In the genomic region with DNA sequence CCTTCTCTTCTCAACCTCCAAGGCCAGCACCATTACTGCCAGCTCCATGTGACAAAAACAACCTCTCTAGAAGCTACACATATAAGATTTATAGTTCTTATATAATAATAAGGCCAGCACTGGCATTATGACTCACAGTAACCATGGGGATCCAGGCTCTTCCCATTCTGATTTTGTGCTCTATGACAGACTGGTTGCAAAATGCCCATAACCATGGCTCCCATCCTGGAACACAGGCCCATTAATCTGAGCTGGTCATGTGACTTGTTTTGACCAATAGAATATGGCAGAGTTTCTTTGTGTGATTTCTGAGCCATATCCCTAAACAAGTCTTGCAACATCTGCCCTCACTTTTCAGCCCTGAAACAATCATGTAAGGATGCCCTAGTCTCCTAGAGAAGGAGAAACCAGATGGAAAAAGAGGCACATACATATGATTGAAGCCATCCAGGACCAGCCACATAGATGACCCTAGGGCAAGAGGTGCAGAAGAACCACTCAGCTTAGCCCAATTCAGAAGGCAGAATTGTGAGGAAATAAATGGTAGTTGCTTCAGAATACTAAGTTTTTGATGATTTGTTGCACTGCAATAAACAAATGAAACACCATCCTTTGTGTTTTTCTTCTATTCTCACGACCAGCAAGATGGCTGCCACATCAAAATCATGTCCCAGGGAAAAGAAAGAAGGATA, we compare ENCODE assay signal across 27 cellular contexts.
A peak's percentile ranks its signal among the peaks of the same experiment; 100 is the strongest.
DNase-seq lines count a peak whose midpoint lies in the region; ATAC-seq and TF ChIP-seq lines count a peak whose summit lies in the region.
"Had no signal": no experiment of that assay in that cellular context is flagged by ENCODE, and none has a peak within 500 bp of the region (broad histone marks: within the 10 kb centered on the region; RNA-seq: fewer than 3 reads in every experiment).

No MANE protein-coding gene starts in this region.

- TF ChIP-seq CTCF in MCF 10A (IDR thresholded peaks at IDR 0.05; ENCODE audit: unreplicated experiment) (no peak), breast epithelium (IDR thresholded peaks at IDR 0.05) (no peak), RWPE2 (IDR thresholded peaks at IDR 0.05; ENCODE audit: poor library complexity, severe bottlenecking) (no peak), chondrocyte (IDR thresholded peaks at IDR 0.05) (no peak)

- ATAC-seq in RWPE2 (ENCODE audit: low read depth) (0 out of 3 replicates have a peak, but pooled peaks have one; percentile 48), esophagus mucosa (peak; percentile 77), HG02840 (IDR thresholded peaks at IDR 0.05; ENCODE audit: low FRiP score, unreplicated experiment) (no peak)
- ATAC-seq: CD8-positive, alpha-beta T cell; Right ventricle myocardium inferior had no signal

- CTCF ChIA-PET in MCF 10A (lab: Yijun Ruan, JAX) = interaction anchor here (0.6 to 2.1 kb wide), 4 partner anchors 12 to 259 kb away, joined by 3 to 9 read pairs (median 6); no protein-coding TSS in a partner anchor

- no peaks in the 10 kb centered on the region for H3K4me1 Mint-ChIP-seq in MCF 10A (ENCODE audit: insufficient read depth, unreplicated experiment)
- no peaks in the 10 kb centered on the region for H3K4me1 Mint-ChIP-seq in chondrocyte (ENCODE audit: low read depth)

- H3K27me3 ChIP-seq in breast epithelium (no peaks in the 10 kb centered on the region), RWPE2 (ENCODE audit: insufficient read depth, poor library complexity, severe bottlenecking) (no peaks in the 10 kb centered on the region)
- H3K27me3 ChIP-seq: SJSA1 had no signal

- H3K4me3 ChIP-seq in breast epithelium = no peak overlapping the region
- H3K4me3 ChIP-seq in RWPE2 (ENCODE audit: severe bottlenecking) = no peak overlapping the region
- H3K4me3 ChIP-seq: GM23248, SJSA1 had no signal

- no peak overlapping the region for H3K4me3 Mint-ChIP-seq in MCF 10A (ENCODE audit: unreplicated experiment)
- H3K4me3 Mint-ChIP-seq in chondrocyte (ENCODE audit: unreplicated experiment) = no peak overlapping the region
- H3K4me3 Mint-ChIP-seq: CD8-positive, alpha-beta T cell; H9; HFFc6 had no signal

- DNase-seq in MCF 10A (ENCODE audit: unreplicated experiment) = peak; percentile 63
- DNase-seq in breast epithelium (ENCODE audit: low spot score in 2 of 2) = no peak
- no peak for DNase-seq in RWPE2 (ENCODE audit: low spot score)
- DNase-seq in NCI-H2227 treated with DMSO at 0.1 percent for 48 hours (lab: John Stamatoyannopoulos, UW) = no peak
- DNase-seq in chondrocyte (ENCODE audit: low spot score) = no peak
- no peak for DNase-seq in RKO (ENCODE audit: low spot score)
- DNase-seq: AML-193; C1 segment of cervical spinal cord; CD8-positive, alpha-beta T cell; DND-41; GDM1; GM23248; H9; HFFc6; KBM-7; NCI-H1092 treated with DMSO at 0.1 percent for 48 hours; NCI-H1436 treated with DMSO at 0.1 percent for 48 hours; NCI-H2029; NCI-H226; NCI-H510A treated with DMSO at 0.1 percent for 48 hours; NCI-H748 treated with DMSO at 0.1 percent for 48 hours; NK-92 treated with Interleukin-12 subunit alpha and Interleukin-12 subunit beta, amount 100 ng/mL, for 24 hours had no signal

- BruUV-seq in MCF 10A (replicated peaks; lab: Mats Ljungman, UMichigan) = no TSS peak

- no peaks in the 10 kb centered on the region for H3K36me3 Mint-ChIP-seq in MCF 10A (ENCODE audit: insufficient read depth, unreplicated experiment)
- H3K36me3 Mint-ChIP-seq in chondrocyte (ENCODE audit: low read depth) = no peaks in the 10 kb centered on the region
- H3K36me3 Mint-ChIP-seq: CD8-positive, alpha-beta T cell had no signal

- POLR2A ChIA-PET in MCF 10A (lab: Yijun Ruan, JAX) = no interaction called here

- no peak overlapping the region for H3K27ac Mint-ChIP-seq in MCF 10A (ENCODE audit: low read depth, unreplicated experiment)
- H3K27ac Mint-ChIP-seq in chondrocyte (ENCODE audit: unreplicated experiment) = no peak overlapping the region
- H3K27ac Mint-ChIP-seq: CD8-positive, alpha-beta T cell; H9; HFFc6 had no signal

- H3K9me3 ChIP-seq in breast epithelium = no peaks in the 10 kb centered on the region
- no peaks in the 10 kb centered on the region for H3K9me3 ChIP-seq in RWPE2 (ENCODE audit: severe bottlenecking)
- H3K9me3 ChIP-seq: SJSA1 had no signal

- TF ChIP-seq POLR2A in breast epithelium (IDR thresholded peaks at IDR 0.05) = no peak

- H3K27me3 Mint-ChIP-seq in MCF 10A (ENCODE audit: insufficient read depth, unreplicated experiment) (no peaks in the 10 kb centered on the region), chondrocyte (ENCODE audit: low read depth) (peaks cover 6% of the 10 kb centered on the region)

- H3K36me3 ChIP-seq in breast epithelium (no peaks in the 10 kb centered on the region), RWPE2 (ENCODE audit: low read depth) (no peaks in the 10 kb centered on the region)
- H3K36me3 ChIP-seq: SJSA1 had no signal

- H3K27ac ChIP-seq in breast epithelium (no peak overlapping the region), RWPE2 (ENCODE audit: poor library complexity, severe bottlenecking) (no peak overlapping the region)
- H3K27ac ChIP-seq: 22Rv1, GM23248, SJSA1 had no signal

- H3K4me1 ChIP-seq in breast epithelium (no peaks in the 10 kb centered on the region), RWPE2 (ENCODE audit: insufficient read depth, poor library complexity, severe bottlenecking) (no peaks in the 10 kb centered on the region)
- H3K4me1 ChIP-seq: SJSA1 had no signal

- H3K9me3 Mint-ChIP-seq in MCF 10A (ENCODE audit: unreplicated experiment) = no peaks in the 10 kb centered on the region
- H3K9me3 Mint-ChIP-seq in chondrocyte (ENCODE audit: low read depth) = peaks cover 2% of the 10 kb centered on the region
- H3K9me3 Mint-ChIP-seq: CD8-positive, alpha-beta T cell; HFFc6 had no signal

- intact Hi-C loops in MCF 10A (cut with micrococcal nuclease) (no loop called here), breast epithelium (cut with DNase I; ENCODE audit: low total_unique reads) (no loop called here)
